14 cellular contexts compared by ENCODE assay signal in genomic region chr2:164693834-164694233, GRCh38.
"Had no signal": no experiment of that assay in that cellular context is flagged by ENCODE, and none has a peak within 500 bp of the region (broad histone marks: within the 10 kb centered on the region; RNA-seq: fewer than 3 reads in every experiment).

No MANE protein-coding gene starts in this region.

- H3K4me3 Mint-ChIP-seq: natural killer cell, neural crest cell had no signal

- H3K4me3 ChIP-seq: colonic mucosa, right atrium auricular region, stomach, thoracic aorta, transverse colon had no signal

- H3K27ac Mint-ChIP-seq: natural killer cell had no signal

- H3K27ac ChIP-seq: colonic mucosa, right atrium auricular region, thoracic aorta, transverse colon had no signal

- H3K27me3 ChIP-seq: colonic mucosa, right atrium auricular region, stomach, transverse colon had no signal

- ATAC-seq: natural killer cell had no signal

- H3K9me3 Mint-ChIP-seq: natural killer cell, neural crest cell had no signal

- H3K36me3 Mint-ChIP-seq: natural killer cell had no signal

- H3K36me3 ChIP-seq: colonic mucosa had no signal

- DNase-seq: colonic mucosa; dermis blood vessel endothelial cell; natural killer cell; posterior cingulate gyrus; small intestine; stimulated activated CD4-positive, alpha-beta T cell treated with anti-CD3 and anti-CD28 coated beads, Interleukin-12 subunit alpha, Interleukin-12 subunit beta, amount 100 ng/mL, for 4 hours; stimulated activated naive CD4-positive, alpha-beta T cell; stomach; substantia nigra; transverse colon had no signal

- H3K4me1 Mint-ChIP-seq: natural killer cell, neural crest cell had no signal

- FAIRE-seq: urothelium cell line had no signal

- H3K4me1 ChIP-seq: colonic mucosa, right atrium auricular region, transverse colon had no signal
